Comparison of ENCODE assay signal across 29 cellular contexts in genomic region chr3:102125197-102125993, GRCh38.
DNase-seq lines count a peak whose midpoint lies in the region; ATAC-seq, FAIRE-seq and TF ChIP-seq lines count a peak whose summit lies in the region.
"Had no signal": no experiment of that assay in that cellular context is flagged by ENCODE, and none has a peak within 500 bp of the region (broad histone marks: within the 10 kb centered on the region; RNA-seq: fewer than 3 reads in every experiment).

No MANE protein-coding gene starts in this region.

- H3K36me3 ChIP-seq in breast epithelium (no peaks in the 10 kb centered on the region), esophagus squamous epithelium (no peaks in the 10 kb centered on the region), aorta (ENCODE audit: control insufficient read depth in 1 of 2, insufficient read depth in 2 of 2, low read length in 1 of 2) (no peaks in the 10 kb centered on the region), left lung (no peaks in the 10 kb centered on the region)
- H3K36me3 ChIP-seq: SJCRH30, transverse colon had no signal

- H3K27ac ChIP-seq in breast epithelium: no peak overlapping the region
- H3K27ac ChIP-seq in esophagus squamous epithelium: peak overlapping the region; percentile 40 to 87 (median 81)
- peak overlapping the region in 1 of 2 donors; percentile 82 for H3K27ac ChIP-seq in aorta (ENCODE audit: low read depth in 1 of 2, low read length in 2 of 2)
- H3K27ac ChIP-seq in left lung: no peak overlapping the region
- H3K27ac ChIP-seq: SJCRH30, transverse colon had no signal

- peak; percentile 86 for ATAC-seq in left lobe of liver
- peak; percentile 68 for ATAC-seq in aorta (ENCODE audit: low FRiP score)
- ATAC-seq in left lung: no peak
- no peak for ATAC-seq in GM21528 (IDR thresholded peaks at IDR 0.05; ENCODE audit: low FRiP score, unreplicated experiment)
- ATAC-seq: activated CD8-positive, alpha-beta T cell treated with anti-CD3 and anti-CD28 coated beads, Interleukin-2, amount 10 ng/mL, durations not matched to agents 7 days and 5 days; activated naive CD8-positive, alpha-beta T cell treated with anti-CD3 and anti-CD28 coated beads, Interleukin-2, amount 50 U/mL, for 24 hours; natural killer cell; stimulated activated naive CD8-positive, alpha-beta T cell treated with anti-CD3 and anti-CD28 coated beads, Interleukin-15, Interleukin-2, amounts not matched to agents 100 U/mL and 50 U/mL, for 24 hours had no signal

- no peak for FAIRE-seq in frontal cortex (lab: Jason Lieb, UNC)
- FAIRE-seq: TTC549 had no signal

- TF ChIP-seq POLR2A in breast epithelium (IDR thresholded peaks at IDR 0.05) (no peak), esophagus squamous epithelium (IDR thresholded peaks at IDR 0.05) (no peak)

- TF ChIP-seq CTCF in MCF 10A (IDR thresholded peaks at IDR 0.05; ENCODE audit: unreplicated experiment) (no peak), breast epithelium (IDR thresholded peaks at IDR 0.05) (no peak), esophagus squamous epithelium (IDR thresholded peaks at IDR 0.05) (no peak), left lung (IDR thresholded peaks at IDR 0.05) (no peak)

- H3K4me1 ChIP-seq in breast epithelium: no peaks in the 10 kb centered on the region
- H3K4me1 ChIP-seq in esophagus squamous epithelium: peaks cover 0 to 42% (median 20%) of the 10 kb centered on the region in 3 donors
- H3K4me1 ChIP-seq in aorta (ENCODE audit: control insufficient read depth in 1 of 2, insufficient read depth in 2 of 2, low read length in 2 of 2): peaks cover 2 to 5% of the 10 kb centered on the region in 2 donors
- peaks cover 5 to 24% of the 10 kb centered on the region in 2 donors for H3K4me1 ChIP-seq in left lung
- H3K4me1 ChIP-seq: SJCRH30 had no signal

- intact Hi-C loops in MCF 10A (cut with micrococcal nuclease): loop anchor here (1.0 to 2.0 kb wide), 2 partner anchors 31 to 100 kb away; no protein-coding TSS in a partner anchor
- intact Hi-C loops in breast epithelium (cut with DNase I; ENCODE audit: low total_unique reads): no loop called here
- intact Hi-C loops in esophagus squamous epithelium (cut with DNase I): no loop called here
- intact Hi-C loops in aorta (cut with DNase I): loop anchor here in 1 of 2 donors (10.0 kb wide), 1 partner anchor 91 kb away; no protein-coding TSS in a partner anchor
- intact Hi-C loops in left lung (cut with DNase I): no loop called here

- no peaks in the 10 kb centered on the region for H3K27me3 Mint-ChIP-seq in MCF 10A (ENCODE audit: insufficient read depth, unreplicated experiment)
- H3K27me3 Mint-ChIP-seq: activated naive CD8-positive, alpha-beta T cell treated with anti-CD3 and anti-CD28 coated beads, Interleukin-2, amount 50 U/mL, for 24 hours; CD4-positive, alpha-beta T cell had no signal

- no peaks in the 10 kb centered on the region for H3K36me3 Mint-ChIP-seq in MCF 10A (ENCODE audit: insufficient read depth, unreplicated experiment)

- CTCF ChIA-PET in MCF 10A (lab: Yijun Ruan, JAX): interaction anchor here (0.7 to 3.1 kb wide), 6 partner anchors 8 to 1133 kb away, joined by 3 to 11 read pairs (median 3); no protein-coding TSS in a partner anchor

- H3K9me3 Mint-ChIP-seq in MCF 10A (ENCODE audit: unreplicated experiment): peaks cover 17% of the 10 kb centered on the region

- no peak overlapping the region for H3K4me3 ChIP-seq in breast epithelium
- H3K4me3 ChIP-seq in esophagus squamous epithelium: no peak overlapping the region
- H3K4me3 ChIP-seq in aorta (ENCODE audit: low read length in 2 of 2): no peak overlapping the region
- no peak overlapping the region for H3K4me3 ChIP-seq in left lung
- H3K4me3 ChIP-seq: SJCRH30, transverse colon had no signal

- 76 to 85% methylated on average over 5 of the region's 5 CpGs for WGBS in esophagus squamous epithelium, 2 donors
- WGBS in aorta, 2 donors: 27 to 28% methylated on average over 5 of the region's 5 CpGs

- POLR2A ChIA-PET in MCF 10A (lab: Yijun Ruan, JAX): interaction anchor here (0.7 to 4.0 kb wide), 6 partner anchors 100 to 340 kb away, joined by 3 to 20 read pairs (median 4); partner anchors contain the start of gene NFKBIZ

- peaks cover 9 to 23% of the 10 kb centered on the region in 2 donors for H3K9me3 ChIP-seq in breast epithelium
- H3K9me3 ChIP-seq in esophagus squamous epithelium: peaks cover 0 to 10% (median 0%) of the 10 kb centered on the region in 3 donors
- H3K9me3 ChIP-seq in aorta (ENCODE audit: control insufficient read depth, low read length): peaks cover 1% of the 10 kb centered on the region
- peaks cover 0 to 18% of the 10 kb centered on the region in 2 donors for H3K9me3 ChIP-seq in left lung

- no peaks in the 10 kb centered on the region for H3K27me3 ChIP-seq in breast epithelium
- no peaks in the 10 kb centered on the region for H3K27me3 ChIP-seq in esophagus squamous epithelium
- H3K27me3 ChIP-seq in aorta (ENCODE audit: control insufficient read depth in 1 of 2, insufficient read depth in 2 of 2, low read length in 1 of 2): no peaks in the 10 kb centered on the region
- H3K27me3 ChIP-seq in left lung: no peaks in the 10 kb centered on the region
- H3K27me3 ChIP-seq: SJCRH30, transverse colon had no signal

- peak overlapping the region; percentile 13 for H3K4me3 Mint-ChIP-seq in MCF 10A (ENCODE audit: unreplicated experiment)
- H3K4me3 Mint-ChIP-seq: activated CD8-positive, alpha-beta T cell treated with anti-CD3 and anti-CD28 coated beads, Interleukin-2, amount 10 ng/mL, durations not matched to agents 7 days and 5 days; activated naive CD8-positive, alpha-beta T cell treated with anti-CD3 and anti-CD28 coated beads, Interleukin-2, amount 50 U/mL, for 24 hours; CD4-positive, alpha-beta T cell; natural killer cell had no signal

- no TSS peak for BruUV-seq in MCF 10A (replicated peaks; lab: Mats Ljungman, UMichigan)

- DNase-seq in MCF 10A (ENCODE audit: unreplicated experiment) (peak; percentile 22), breast epithelium (ENCODE audit: low spot score in 2 of 2) (no peak), esophagus squamous epithelium (lab: John Stamatoyannopoulos, UW) (no peak), left lobe of liver (ENCODE audit: low spot score) (no peak), aorta (no peak), frontal cortex (ENCODE audit: low spot score in 2 of 2) (no peak), left lung (no peak)
- DNase-seq: 8988T; activated CD4-positive, alpha-beta T cell treated with anti-CD3 and anti-CD28 coated beads for 1 hour; activated CD8-positive, alpha-beta T cell treated with anti-CD3 and anti-CD28 coated beads, Interleukin-2, amount 10 ng/mL, durations not matched to agents 7 days and 5 days; activated effector memory CD4-positive, alpha-beta T cell treated with anti-CD3 and anti-CD28 coated beads, Interleukin-2, amount 50 U/mL, for 16 hours; activated naive CD8-positive, alpha-beta T cell treated with anti-CD3 and anti-CD28 coated beads, Interleukin-2, amount 50 U/mL, for 24 hours; CD4-positive, alpha-beta T cell; cortex of kidney; DMS 273 treated with DMSO at 0.1 percent for 48 hours; glutamatergic neuron; GOT3; KBM-7; midbrain; natural killer cell; NCI-H146; NCI-H510A; NK-92 treated with Interleukin-12 subunit alpha and Interleukin-12 subunit beta, amount 100 ng/mL, for 24 hours; SJCRH30; stimulated activated naive CD8-positive, alpha-beta T cell treated with anti-CD3 and anti-CD28 coated beads, Interleukin-15, Interleukin-2, amounts not matched to agents 100 U/mL and 50 U/mL, for 24 hours; T-helper 1 cell; transverse colon had no signal

- H3K27ac Mint-ChIP-seq in MCF 10A (ENCODE audit: low read depth, unreplicated experiment): peak overlapping the region; percentile 98
- H3K27ac Mint-ChIP-seq: activated CD8-positive, alpha-beta T cell treated with anti-CD3 and anti-CD28 coated beads, Interleukin-2, amount 10 ng/mL, durations not matched to agents 7 days and 5 days; activated naive CD8-positive, alpha-beta T cell treated with anti-CD3 and anti-CD28 coated beads, Interleukin-2, amount 50 U/mL, for 24 hours; CD4-positive, alpha-beta T cell; natural killer cell had no signal

- peaks cover 32% of the 10 kb centered on the region for H3K4me1 Mint-ChIP-seq in MCF 10A (ENCODE audit: insufficient read depth, unreplicated experiment)
- H3K4me1 Mint-ChIP-seq: natural killer cell had no signal

Comparison
In these comparisons a context has a peak if more than half of its experiments do, and no peak if none do; other contexts are left out.
1. H3K27ac ChIP-seq: peak in esophagus squamous epithelium (4 of 4); none in breast epithelium (0 of 2) and left lung (0 of 2).
2. ATAC-seq: peak in left lobe of liver (single experiment) and aorta (single experiment); none in left lung (single experiment) and GM21528 (single experiment).